ENCODE assay signal across 1 cellular context in genomic region chrX:68794486-68794885, GRCh38.
TF ChIP-seq lines count a peak whose summit lies in the region.

No MANE protein-coding gene starts in this region.

TF ChIP-seq in HepG2, 621 proteins besides CTCF, POLR2A, EP300 and RAD21 (continued from another document):
- peak; percentile 56; the same call in 1 of the 2 replicates for TF ChIP-seq PAXIP1 (CRISPR knock-in tag; conservative IDR thresholded peaks at IDR 0.05)
